1 cellular context compared by ENCODE assay signal in genomic region chr3:12287727-12288465, GRCh38.
TF ChIP-seq lines count a peak whose summit lies in the region.

No MANE protein-coding gene starts in this region.

TF ChIP-seq in GM12878, 131 proteins besides CTCF, POLR2A, EP300 and RAD21:
- TF ChIP-seq IRF3 (IDR thresholded peaks at IDR 0.05) (no peak), YY1 (IDR thresholded peaks at IDR 0.05; ENCODE audit: low read depth, low read length) (no peak), IKZF2 (IDR thresholded peaks at IDR 0.05) (no peak), TCF12 (IDR thresholded peaks at IDR 0.05; ENCODE audit: low read depth, low read length) (no peak), ELK1 (IDR thresholded peaks at IDR 0.05; ENCODE audit: low read depth, low read length) (no peak)
- TF ChIP-seq, protein P1, sequence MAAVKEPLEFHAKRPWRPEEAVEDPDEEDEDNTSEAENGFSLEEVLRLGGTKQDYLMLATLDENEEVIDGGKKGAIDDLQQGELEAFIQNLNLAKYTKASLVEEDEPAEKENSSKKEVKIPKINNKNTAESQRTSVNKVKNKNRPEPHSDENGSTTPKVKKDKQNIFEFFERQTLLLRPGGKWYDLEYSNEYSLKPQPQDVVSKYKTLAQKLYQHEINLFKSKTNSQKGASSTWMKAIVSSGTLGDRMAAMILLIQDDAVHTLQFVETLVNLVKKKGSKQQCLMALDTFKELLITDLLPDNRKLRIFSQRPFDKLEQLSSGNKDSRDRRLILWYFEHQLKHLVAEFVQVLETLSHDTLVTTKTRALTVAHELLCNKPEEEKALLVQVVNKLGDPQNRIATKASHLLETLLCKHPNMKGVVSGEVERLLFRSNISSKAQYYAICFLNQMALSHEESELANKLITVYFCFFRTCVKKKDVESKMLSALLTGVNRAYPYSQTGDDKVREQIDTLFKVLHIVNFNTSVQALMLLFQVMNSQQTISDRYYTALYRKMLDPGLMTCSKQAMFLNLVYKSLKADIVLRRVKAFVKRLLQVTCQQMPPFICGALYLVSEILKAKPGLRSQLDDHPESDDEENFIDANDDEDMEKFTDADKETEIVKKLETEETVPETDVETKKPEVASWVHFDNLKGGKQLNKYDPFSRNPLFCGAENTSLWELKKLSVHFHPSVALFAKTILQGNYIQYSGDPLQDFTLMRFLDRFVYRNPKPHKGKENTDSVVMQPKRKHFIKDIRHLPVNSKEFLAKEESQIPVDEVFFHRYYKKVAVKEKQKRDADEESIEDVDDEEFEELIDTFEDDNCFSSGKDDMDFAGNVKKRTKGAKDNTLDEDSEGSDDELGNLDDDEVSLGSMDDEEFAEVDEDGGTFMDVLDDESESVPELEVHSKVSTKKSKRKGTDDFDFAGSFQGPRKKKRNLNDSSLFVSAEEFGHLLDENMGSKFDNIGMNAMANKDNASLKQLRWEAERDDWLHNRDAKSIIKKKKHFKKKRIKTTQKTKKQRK (IDR thresholded peaks at IDR 0.05; ENCODE audit: low read depth, low read length) = no peak
- TF ChIP-seq, protein P2, sequence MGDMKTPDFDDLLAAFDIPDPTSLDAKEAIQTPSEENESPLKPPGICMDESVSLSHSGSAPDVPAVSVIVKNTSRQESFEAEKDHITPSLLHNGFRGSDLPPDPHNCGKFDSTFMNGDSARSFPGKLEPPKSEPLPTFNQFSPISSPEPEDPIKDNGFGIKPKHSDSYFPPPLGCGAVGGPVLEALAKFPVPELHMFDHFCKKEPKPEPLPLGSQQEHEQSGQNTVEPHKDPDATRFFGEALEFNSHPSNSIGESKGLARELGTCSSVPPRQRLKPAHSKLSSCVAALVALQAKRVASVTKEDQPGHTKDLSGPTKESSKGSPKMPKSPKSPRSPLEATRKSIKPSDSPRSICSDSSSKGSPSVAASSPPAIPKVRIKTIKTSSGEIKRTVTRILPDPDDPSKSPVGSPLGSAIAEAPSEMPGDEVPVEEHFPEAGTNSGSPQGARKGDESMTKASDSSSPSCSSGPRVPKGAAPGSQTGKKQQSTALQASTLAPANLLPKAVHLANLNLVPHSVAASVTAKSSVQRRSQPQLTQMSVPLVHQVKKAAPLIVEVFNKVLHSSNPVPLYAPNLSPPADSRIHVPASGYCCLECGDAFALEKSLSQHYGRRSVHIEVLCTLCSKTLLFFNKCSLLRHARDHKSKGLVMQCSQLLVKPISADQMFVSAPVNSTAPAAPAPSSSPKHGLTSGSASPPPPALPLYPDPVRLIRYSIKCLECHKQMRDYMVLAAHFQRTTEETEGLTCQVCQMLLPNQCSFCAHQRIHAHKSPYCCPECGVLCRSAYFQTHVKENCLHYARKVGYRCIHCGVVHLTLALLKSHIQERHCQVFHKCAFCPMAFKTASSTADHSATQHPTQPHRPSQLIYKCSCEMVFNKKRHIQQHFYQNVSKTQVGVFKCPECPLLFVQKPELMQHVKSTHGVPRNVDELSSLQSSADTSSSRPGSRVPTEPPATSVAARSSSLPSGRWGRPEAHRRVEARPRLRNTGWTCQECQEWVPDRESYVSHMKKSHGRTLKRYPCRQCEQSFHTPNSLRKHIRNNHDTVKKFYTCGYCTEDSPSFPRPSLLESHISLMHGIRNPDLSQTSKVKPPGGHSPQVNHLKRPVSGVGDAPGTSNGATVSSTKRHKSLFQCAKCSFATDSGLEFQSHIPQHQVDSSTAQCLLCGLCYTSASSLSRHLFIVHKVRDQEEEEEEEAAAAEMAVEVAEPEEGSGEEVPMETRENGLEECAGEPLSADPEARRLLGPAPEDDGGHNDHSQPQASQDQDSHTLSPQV (IDR thresholded peaks at IDR 0.05) = no peak
